In the genomic region with DNA sequence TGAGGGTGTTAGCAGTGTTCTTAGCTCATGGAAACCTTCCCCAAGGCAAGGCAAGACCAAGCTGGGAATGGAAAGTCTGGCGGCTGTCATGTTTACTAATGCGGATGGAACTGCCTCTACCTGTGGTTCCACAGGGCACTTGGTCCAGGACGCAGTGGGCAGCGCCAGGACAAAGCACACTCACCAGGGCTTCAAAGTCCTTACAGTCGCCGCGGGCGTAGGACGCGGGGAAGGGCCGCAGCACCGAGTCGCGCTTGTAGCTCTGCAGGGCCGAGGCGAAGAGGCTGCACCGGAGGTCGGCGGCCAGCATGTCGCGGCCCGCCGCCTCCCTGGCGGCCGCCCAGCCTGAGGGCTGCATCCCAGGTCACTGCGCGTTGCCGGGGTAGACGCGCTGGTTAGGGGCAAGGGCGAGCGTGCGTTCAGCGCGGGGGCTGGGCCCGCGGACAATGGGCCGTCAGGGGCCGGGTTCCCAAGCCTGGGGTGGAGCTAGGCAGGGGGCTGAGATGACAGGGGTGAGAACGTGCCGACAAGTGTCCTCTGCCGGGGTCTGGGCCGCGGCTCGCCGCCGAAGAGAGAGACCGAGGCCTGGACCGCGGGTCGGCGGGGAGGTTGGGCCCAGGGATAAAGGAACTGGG, we compare ENCODE assay signal across 8 cellular contexts. TPM values are rescaled to one million over a fixed set of nuclear protein-coding genes. Genes with fewer than 3 reads are reported as not detected.
DNase-seq lines count a peak whose midpoint lies in the region; ATAC-seq and TF ChIP-seq lines count a peak whose summit lies in the region.

No MANE protein-coding gene starts in this region.

- DNase-seq in EH (ENCODE audit: low read depth) (peak; percentile 35), UCSD-AML1 (lab: John Stamatoyannopoulos, UW; ENCODE audit: unreplicated experiment) (peak; percentile 60), fibroblast of mammary gland (ENCODE audit: low read depth) (no peak), KBM-7 (no peak)
- no peak for DNase-seq in natural killer cell treated with Interleukin-12 subunit alpha and Interleukin-12 subunit beta and Interleukin-15 and Interleukin-18, amount 100 ng/mL, for 72 hours (ENCODE audit: low spot score)
- no peak for DNase-seq in activated effector memory CD4-positive, alpha-beta T cell treated with anti-CD3 and anti-CD28 coated beads, Interleukin-2, amount 50 U/mL, for 16 hours

- peak; percentile 40 for ATAC-seq in GM19438 (IDR thresholded peaks at IDR 0.05; ENCODE audit: low read depth, unreplicated experiment)
- peak; percentile 19 for ATAC-seq in HG03442 (IDR thresholded peaks at IDR 0.05; ENCODE audit: unreplicated experiment)
- peak; percentile 57 to 64 for ATAC-seq in natural killer cell treated with Interleukin-12 subunit alpha and Interleukin-12 subunit beta and Interleukin-15 and Interleukin-18, amount 100 ng/mL, for 72 hours

- no peaks in the 10 kb centered on the region for H3K36me3 Mint-ChIP-seq in natural killer cell treated with Interleukin-12 subunit alpha and Interleukin-12 subunit beta and Interleukin-15 and Interleukin-18, amount 100 ng/mL, for 72 hours

- in situ Hi-C loops in KBM-7 (cut with MboI; ENCODE audit: low pct_unique_long_range_greater_than_20kb, low sequenced_read_pairs), result no loop called here

- peak overlapping the region; percentile 87 to 89 for H3K27ac Mint-ChIP-seq in natural killer cell treated with Interleukin-12 subunit alpha and Interleukin-12 subunit beta and Interleukin-15 and Interleukin-18, amount 100 ng/mL, for 72 hours

- H3K4me1 Mint-ChIP-seq in natural killer cell treated with Interleukin-12 subunit alpha and Interleukin-12 subunit beta and Interleukin-15 and Interleukin-18, amount 100 ng/mL, for 72 hours (ENCODE audit: low read depth in 2 of 2), result peaks cover 26 to 27% of the 10 kb centered on the region in 2 donors

- H3K27me3 Mint-ChIP-seq in natural killer cell treated with Interleukin-12 subunit alpha and Interleukin-12 subunit beta and Interleukin-15 and Interleukin-18, amount 100 ng/mL, for 72 hours, result no peaks in the 10 kb centered on the region

- H3K4me3 Mint-ChIP-seq in natural killer cell treated with Interleukin-12 subunit alpha and Interleukin-12 subunit beta and Interleukin-15 and Interleukin-18, amount 100 ng/mL, for 72 hours, result peak overlapping the region; percentile 88

- no peaks in the 10 kb centered on the region for H3K9me3 Mint-ChIP-seq in natural killer cell treated with Interleukin-12 subunit alpha and Interleukin-12 subunit beta and Interleukin-15 and Interleukin-18, amount 100 ng/mL, for 72 hours

- TF ChIP-seq CTCF in fibroblast of mammary gland (conservative IDR thresholded peaks at IDR 0.05; ENCODE audit: control insufficient read depth, insufficient read depth, low read depth, low read length), result no peak

- peak overlapping the region; percentile 62 for H3K4me3 ChIP-seq in fibroblast of mammary gland (ENCODE audit: control insufficient read depth, low read depth, low read length)

RNA-seq across cellular contexts. Expression of a gene that starts 0.5 kb away (rescaled TPM):
- total RNA-seq in natural killer cell treated with Interleukin-12 subunit alpha and Interleukin-12 subunit beta and Interleukin-15 and Interleukin-18, amount 100 ng/mL, for 72 hours, result 10 to 100 TPM in 1 of 2 donors, 1 to 10 TPM in 1; 8.5 to 12.0 TPM

RNA-seq across cellular contexts. Expression of a gene that starts 9.7 kb away (rescaled TPM):
- not detected for total RNA-seq in natural killer cell treated with Interleukin-12 subunit alpha and Interleukin-12 subunit beta and Interleukin-15 and Interleukin-18, amount 100 ng/mL, for 72 hours

RNA-seq across cellular contexts. Expression of a gene that starts 18.3 kb away (rescaled TPM):
- not detected for total RNA-seq in natural killer cell treated with Interleukin-12 subunit alpha and Interleukin-12 subunit beta and Interleukin-15 and Interleukin-18, amount 100 ng/mL, for 72 hours

Comparison
In these comparisons a context has a peak if more than half of its experiments do, and no peak if none do; other contexts are left out.
1. DNase-seq: peak in EH (single experiment) and UCSD-AML1 (single experiment); none in fibroblast of mammary gland (single experiment), natural killer cell treated with Interleukin-12 subunit alpha and Interleukin-12 subunit beta and Interleukin-15 and Interleukin-18, amount 100 ng/mL, for 72 hours (single experiment), activated effector memory CD4-positive, alpha-beta T cell treated with anti-CD3 and anti-CD28 coated beads, Interleukin-2, amount 50 U/mL, for 16 hours (single experiment) and KBM-7 (single experiment).
2. Peak in every context shown above with its lines, with median percentiles within 50 percentile points of each other: ATAC-seq.